29 cellular contexts compared by ENCODE assay signal in genomic region chrX:114334473-114334982, GRCh38.
"Had no signal": no experiment of that assay in that cellular context is flagged by ENCODE, and none has a peak within 500 bp of the region (broad histone marks: within the 10 kb centered on the region; RNA-seq: fewer than 3 reads in every experiment).

No MANE protein-coding gene starts in this region.

- H3K27ac Mint-ChIP-seq: stimulated activated effector memory CD8-positive, alpha-beta T cell treated with anti-CD3 and anti-CD28 coated beads, Interleukin-12 subunit alpha, Interleukin-12 subunit beta, amount 100 ng/mL, for 72 hours; stimulated activated memory B cell treated with anti-CD40 and anti-IgM and Interleukin-4, amounts not matched to agents 10 μg/mL and 1 μg/mL and 100 μg/mL, for 72 hours; stimulated activated naive B cell treated with anti-CD40 and anti-IgM and Interleukin-4, amounts not matched to agents 10 μg/mL and 1 μg/mL and 100 μg/mL, for 72 hours; stimulated activated naive CD8-positive, alpha-beta T cell treated with anti-CD3 and anti-CD28 coated beads, Interleukin-15, amount 100 ng/mL, for 72 hours; stimulated activated naive CD8-positive, alpha-beta T cell treated with anti-CD3 and anti-CD28 coated beads, Interleukin-15, Interleukin-2, amounts not matched to agents 100 ng/mL and 50 ng/mL, for 24 hours; type B pancreatic cell had no signal

- H3K4me1 ChIP-seq: stomach, suprapubic skin, testis, thyroid gland, tibial artery, tibial nerve, transverse colon, upper lobe of left lung, upper lobe of right lung, uterus, vagina had no signal

- H3K27me3 ChIP-seq: stomach, suprapubic skin, testis, thyroid gland, tibial artery, transverse colon, upper lobe of left lung, upper lobe of right lung, vagina had no signal

- H3K27me3 Mint-ChIP-seq: stimulated activated memory B cell treated with anti-CD40 and anti-IgM and Interleukin-4, amounts not matched to agents 10 μg/mL and 1 μg/mL and 100 μg/mL, for 72 hours; stimulated activated naive B cell treated with anti-CD40 and anti-IgM and Interleukin-4, amounts not matched to agents 10 μg/mL and 1 μg/mL and 100 μg/mL, for 72 hours; stimulated activated naive CD8-positive, alpha-beta T cell treated with anti-CD3 and anti-CD28 coated beads, Interleukin-15, amount 100 ng/mL, for 72 hours; stimulated activated naive CD8-positive, alpha-beta T cell treated with anti-CD3 and anti-CD28 coated beads, Interleukin-15, Interleukin-2, amounts not matched to agents 100 ng/mL and 50 ng/mL, for 24 hours; type B pancreatic cell had no signal

- H3K27ac ChIP-seq: stomach, suprapubic skin, testis, thoracic aorta, thyroid gland, tibial artery, tibial nerve, transverse colon, upper lobe of left lung, upper lobe of right lung, uterus, vagina had no signal

- FAIRE-seq: urothelium cell line had no signal

- H3K4me1 Mint-ChIP-seq: stimulated activated effector memory CD8-positive, alpha-beta T cell treated with anti-CD3 and anti-CD28 coated beads, Interleukin-12 subunit alpha, Interleukin-12 subunit beta, amount 100 ng/mL, for 72 hours; stimulated activated memory B cell treated with anti-CD40 and anti-IgM and Interleukin-4, amounts not matched to agents 10 μg/mL and 1 μg/mL and 100 μg/mL, for 72 hours; stimulated activated naive B cell treated with anti-CD40 and anti-IgM and Interleukin-4, amounts not matched to agents 10 μg/mL and 1 μg/mL and 100 μg/mL, for 72 hours; stimulated activated naive CD8-positive, alpha-beta T cell treated with anti-CD3 and anti-CD28 coated beads, Interleukin-15, amount 100 ng/mL, for 72 hours had no signal

- H3K36me3 ChIP-seq: stomach, suprapubic skin, thoracic aorta, thyroid gland, tibial artery, tibial nerve, transverse colon, upper lobe of left lung, upper lobe of right lung, uterus, vagina had no signal

- H3K9me3 ChIP-seq: suprapubic skin, testis, thoracic aorta, thyroid gland, transverse colon, upper lobe of right lung, uterus, vagina had no signal

- H3K4me3 ChIP-seq: stomach, suprapubic skin, testis, thoracic aorta, thyroid gland, tibial artery, tibial nerve, transverse colon, upper lobe of left lung, upper lobe of right lung, uterus, vagina had no signal

- DNase-seq: stimulated activated CD4-positive, alpha-beta T cell treated with anti-CD3 and anti-CD28 coated beads, Interleukin-2, amount 100 ng/mL, for 24 hours; stimulated activated CD4-positive, alpha-beta T cell treated with anti-CD3 and anti-CD28 coated beads, Interleukin-2, amount 100 ng/mL, for 48 hours; stimulated activated CD4-positive, alpha-beta T cell treated with anti-CD3 and anti-CD28 coated beads, Interleukin-4, amount 100 ng/mL, for 1 hour; stimulated activated CD4-positive, alpha-beta T cell treated with anti-CD3 and anti-CD28 coated beads, Interleukin-4, amount 100 ng/mL, for 24 hours; stimulated activated CD4-positive, alpha-beta T cell treated with anti-CD3 and anti-CD28 coated beads, Interleukin-4, amount 100 ng/mL, for 4 hours; stimulated activated naive B cell treated with anti-CD40 and anti-IgM and Interleukin-4, amounts not matched to agents 10 μg/mL and 1 μg/mL and 100 μg/mL, for 72 hours; stimulated activated naive CD4-positive, alpha-beta T cell; stimulated activated naive CD4-positive, alpha-beta T cell treated with Interleukin-2 at 50 U/mL for 16 hours; stimulated activated naive CD8-positive, alpha-beta T cell treated with anti-CD3 and anti-CD28 coated beads, Interleukin-15, amount 100 ng/mL, for 72 hours; stimulated activated naive CD8-positive, alpha-beta T cell treated with anti-CD3 and anti-CD28 coated beads, Interleukin-15, Interleukin-2, amounts not matched to agents 100 U/mL and 50 U/mL, for 24 hours; stomach; substantia nigra; testis; thyroid gland; tibial artery; transverse colon; trophoblast cell; upper lobe of left lung; upper lobe of right lung; uterus had no signal

- H3K4me3 Mint-ChIP-seq: stimulated activated effector memory CD8-positive, alpha-beta T cell treated with anti-CD3 and anti-CD28 coated beads, Interleukin-12 subunit alpha, Interleukin-12 subunit beta, amount 100 ng/mL, for 72 hours; stimulated activated memory B cell treated with anti-CD40 and anti-IgM and Interleukin-4, amounts not matched to agents 10 μg/mL and 1 μg/mL and 100 μg/mL, for 72 hours; stimulated activated naive B cell treated with anti-CD40 and anti-IgM and Interleukin-4, amounts not matched to agents 10 μg/mL and 1 μg/mL and 100 μg/mL, for 72 hours; stimulated activated naive CD8-positive, alpha-beta T cell treated with anti-CD3 and anti-CD28 coated beads, Interleukin-15, amount 100 ng/mL, for 72 hours; stimulated activated naive CD8-positive, alpha-beta T cell treated with anti-CD3 and anti-CD28 coated beads, Interleukin-15, Interleukin-2, amounts not matched to agents 100 ng/mL and 50 ng/mL, for 24 hours; type B pancreatic cell had no signal

- H3K36me3 Mint-ChIP-seq: stimulated activated effector memory CD8-positive, alpha-beta T cell treated with anti-CD3 and anti-CD28 coated beads, Interleukin-12 subunit alpha, Interleukin-12 subunit beta, amount 100 ng/mL, for 72 hours; stimulated activated memory B cell treated with anti-CD40 and anti-IgM and Interleukin-4, amounts not matched to agents 10 μg/mL and 1 μg/mL and 100 μg/mL, for 72 hours; stimulated activated naive B cell treated with anti-CD40 and anti-IgM and Interleukin-4, amounts not matched to agents 10 μg/mL and 1 μg/mL and 100 μg/mL, for 72 hours; type B pancreatic cell had no signal

- ATAC-seq: stimulated activated effector memory CD8-positive, alpha-beta T cell treated with anti-CD3 and anti-CD28 coated beads, Interleukin-12 subunit alpha, Interleukin-12 subunit beta, amount 100 ng/mL, for 72 hours; stimulated activated memory B cell treated with anti-CD40 and anti-IgM and Interleukin-4, amounts not matched to agents 10 μg/mL and 1 μg/mL and 100 μg/mL, for 72 hours; stimulated activated naive B cell treated with anti-CD40 and anti-IgM and Interleukin-4, amounts not matched to agents 10 μg/mL and 1 μg/mL and 100 μg/mL, for 72 hours; stimulated activated naive CD8-positive, alpha-beta T cell treated with anti-CD3 and anti-CD28 coated beads, Interleukin-15, amount 100 ng/mL, for 72 hours; stimulated activated naive CD8-positive, alpha-beta T cell treated with anti-CD3 and anti-CD28 coated beads, Interleukin-15, Interleukin-2, amounts not matched to agents 100 U/mL and 50 U/mL, for 24 hours; upper lobe of right lung had no signal

- H3K9me3 Mint-ChIP-seq: stimulated activated effector memory CD8-positive, alpha-beta T cell treated with anti-CD3 and anti-CD28 coated beads, Interleukin-12 subunit alpha, Interleukin-12 subunit beta, amount 100 ng/mL, for 72 hours; stimulated activated memory B cell treated with anti-CD40 and anti-IgM and Interleukin-4, amounts not matched to agents 10 μg/mL and 1 μg/mL and 100 μg/mL, for 72 hours; stimulated activated naive CD8-positive, alpha-beta T cell treated with anti-CD3 and anti-CD28 coated beads, Interleukin-15, amount 100 ng/mL, for 72 hours; stimulated activated naive CD8-positive, alpha-beta T cell treated with anti-CD3 and anti-CD28 coated beads, Interleukin-15, Interleukin-2, amounts not matched to agents 100 ng/mL and 50 ng/mL, for 24 hours had no signal
